In genomic region chr19:50202962-50203280, GRCh38 we compare ENCODE assay signal across 16 cellular contexts. TPM values are rescaled to one million over a fixed set of nuclear protein-coding genes. Genes with fewer than 3 reads are reported as not detected.
DNase-seq lines count a peak whose midpoint lies in the region; ATAC-seq and TF ChIP-seq lines count a peak whose summit lies in the region.
"Had no signal": no experiment of that assay in that cellular context is flagged by ENCODE, and none has a peak within 500 bp of the region (broad histone marks: within the 10 kb centered on the region; RNA-seq: fewer than 3 reads in every experiment).

No MANE protein-coding gene starts in this region.

- peaks cover 17% of the 10 kb centered on the region for H3F3A ChIP-seq in neural progenitor cell (ENCODE audit: low read depth)

- H3K9ac ChIP-seq in endodermal cell (ENCODE audit: extremely low read depth, low read length, poor library complexity, severe bottlenecking) (no peak overlapping the region), neural progenitor cell (no peak overlapping the region)

- H2AFZ ChIP-seq in neural progenitor cell (replicated peaks) = no peak overlapping the region

- H3K4me3 ChIP-seq in RWPE2 (ENCODE audit: severe bottlenecking) (peak overlapping the region; percentile 6), endodermal cell (ENCODE audit: low read length) (no peak overlapping the region), neural progenitor cell (peak overlapping the region; percentile 54), thoracic aorta (peak overlapping the region; percentile 73)
- H3K4me3 ChIP-seq: GM12878 had no signal

- H3K4me1 Mint-ChIP-seq in endodermal cell (peaks cover 3% of the 10 kb centered on the region), neural progenitor cell (peaks cover 18% of the 10 kb centered on the region)
- H3K4me1 Mint-ChIP-seq: memory B cell had no signal

- ATAC-seq in RWPE2 (ENCODE audit: low read depth) = no peak; the same call in 2 of the 3 replicates
- ATAC-seq in thoracic aorta (ENCODE audit: insufficient number of reproducible peaks, low FRiP score, low read depth) = no peak
- no peak for ATAC-seq in HG03565 (IDR thresholded peaks at IDR 0.05; ENCODE audit: unreplicated experiment)
- no peak for ATAC-seq in HG02973 (IDR thresholded peaks at IDR 0.05; ENCODE audit: unreplicated experiment)
- ATAC-seq: GM12878 had no signal

- H3K36me3 ChIP-seq in RWPE2 (ENCODE audit: low read depth) (no peaks in the 10 kb centered on the region), endodermal cell (ENCODE audit: control insufficient read depth, insufficient read depth, low read length) (no peaks in the 10 kb centered on the region), neural progenitor cell (no peaks in the 10 kb centered on the region), thoracic aorta (no peaks in the 10 kb centered on the region)

- H3K27ac ChIP-seq in RWPE2 (ENCODE audit: poor library complexity, severe bottlenecking) = no peak overlapping the region
- H3K27ac ChIP-seq in endodermal cell (ENCODE audit: low read depth, low read length) = no peak overlapping the region
- no peak overlapping the region for H3K27ac ChIP-seq in neural progenitor cell
- no peak overlapping the region for H3K27ac ChIP-seq in thoracic aorta
- H3K27ac ChIP-seq: epithelial cell of prostate had no signal

- H3K27me3 Mint-ChIP-seq in endodermal cell (ENCODE audit: insufficient read depth) (peaks cover 42% of the 10 kb centered on the region), neural progenitor cell (ENCODE audit: insufficient read depth, low read depth) (peaks cover 37% of the 10 kb centered on the region)

- H3K27ac Mint-ChIP-seq in endodermal cell = no peak overlapping the region
- H3K27ac Mint-ChIP-seq in neural progenitor cell = no peak overlapping the region
- H3K27ac Mint-ChIP-seq: CD4-positive, CD25-positive, alpha-beta regulatory T cell; memory B cell had no signal

- no peak for TF ChIP-seq CTCF in RWPE2 (IDR thresholded peaks at IDR 0.05; ENCODE audit: poor library complexity, severe bottlenecking)
- TF ChIP-seq CTCF in endodermal cell (conservative IDR thresholded peaks at IDR 0.05) = no peak
- TF ChIP-seq CTCF in neural progenitor cell (IDR thresholded peaks at IDR 0.05) = no peak
- peak; percentile 6 for TF ChIP-seq CTCF in thoracic aorta (IDR thresholded peaks at IDR 0.05)

- H3K36me3 Mint-ChIP-seq in endodermal cell (ENCODE audit: low read depth) (no peaks in the 10 kb centered on the region), neural progenitor cell (no peaks in the 10 kb centered on the region)
- H3K36me3 Mint-ChIP-seq: CD4-positive, CD25-positive, alpha-beta regulatory T cell; memory B cell had no signal

- peaks cover 6% of the 10 kb centered on the region for H4K20me1 ChIP-seq in neural progenitor cell (ENCODE audit: low read depth)

- H3K9me3 Mint-ChIP-seq in endodermal cell (no peaks in the 10 kb centered on the region), neural progenitor cell (no peaks in the 10 kb centered on the region)
- H3K9me3 Mint-ChIP-seq: memory B cell had no signal

- H3K4me3 Mint-ChIP-seq in endodermal cell = peak overlapping the region; percentile 57
- peak overlapping the region; percentile 69 for H3K4me3 Mint-ChIP-seq in neural progenitor cell
- H3K4me3 Mint-ChIP-seq: CD4-positive, CD25-positive, alpha-beta regulatory T cell; memory B cell had no signal

- no peaks in the 10 kb centered on the region for H3K9me3 ChIP-seq in RWPE2 (ENCODE audit: severe bottlenecking)
- H3K9me3 ChIP-seq in endodermal cell (ENCODE audit: control insufficient read depth, low read length) = peaks cover 7% of the 10 kb centered on the region
- H3K9me3 ChIP-seq in neural progenitor cell (ENCODE audit: low read depth) = no peaks in the 10 kb centered on the region
- H3K9me3 ChIP-seq in thoracic aorta = no peaks in the 10 kb centered on the region

- H3K4me1 ChIP-seq in RWPE2 (ENCODE audit: insufficient read depth, poor library complexity, severe bottlenecking) (no peaks in the 10 kb centered on the region), endodermal cell (ENCODE audit: control insufficient read depth, insufficient read depth, low read length) (no peaks in the 10 kb centered on the region), neural progenitor cell (peaks cover 5% of the 10 kb centered on the region), thoracic aorta (ENCODE audit: control insufficient read depth in 1 of 2, low read depth in 2 of 2) (peaks cover 6 to 38% of the 10 kb centered on the region in 2 donors)

- DNase-seq in RWPE2 (ENCODE audit: low spot score) = no peak
- DNase-seq in endodermal cell = no peak
- DNase-seq in neural progenitor cell (ENCODE audit: low spot score) = no peak
- DNase-seq in thoracic aorta (ENCODE audit: low spot score) = no peak
- no peak for DNase-seq in mesenteric fat pad (ENCODE audit: low spot score)
- DNase-seq: CD4-positive, CD25-positive, alpha-beta regulatory T cell; central memory CD4-positive, alpha-beta T cell; MV-4-11 had no signal

- no peaks in the 10 kb centered on the region for H3K79me2 ChIP-seq in neural progenitor cell (ENCODE audit: low read depth)

- H3K27me3 ChIP-seq in RWPE2 (ENCODE audit: insufficient read depth, poor library complexity, severe bottlenecking) (peaks cover 21% of the 10 kb centered on the region), endodermal cell (ENCODE audit: control insufficient read depth, insufficient read depth, low read length, poor library complexity, severe bottlenecking) (peaks cover 21% of the 10 kb centered on the region), neural progenitor cell (peaks cover 75% of the 10 kb centered on the region), thoracic aorta (replicated peaks; ENCODE audit: insufficient read depth) (no peaks in the 10 kb centered on the region)

- H3K4me2 ChIP-seq in neural progenitor cell = peak overlapping the region; percentile 79

- 59 to 81% methylated on average over 12 to 16 of the region's 18 CpGs for WGBS in endodermal cell (ENCODE audit: insufficient coverage in 1 of 2, insufficient read length in 1 of 2), 2 experiments

RNA-seq across cellular contexts. Expression of gene MYH14, which starts 0.5 kb away (rescaled TPM):
- total RNA-seq in endodermal cell (10 to 100 TPM; 12.8 to 16.7 TPM), neural progenitor cell (ENCODE audit: low replicate concordance) (1.6 and 6.7 TPM in 2 replicates), thoracic aorta (10 to 100 TPM in 1 of 2 donors, 1 to 10 TPM in 1; 2.6 to 11.1 TPM), mesenteric fat pad (26.4 TPM)
- polyA plus RNA-seq in endodermal cell (2013, experiment 1 of 2) = 1.1 TPM
- 0.99 TPM for polyA plus RNA-seq in endodermal cell (2013, experiment 2 of 2)
- total RNA-seq: CD4-positive, CD25-positive, alpha-beta regulatory T cell; OCI-LY7; osteoblast had no signal
- polyA plus RNA-seq: CD4-positive, CD25-positive, alpha-beta regulatory T cell had no signal

RNA-seq across cellular contexts. Expression of gene IZUMO2, which starts 39.8 kb away (rescaled TPM):
- total RNA-seq in endodermal cell (not detected), neural progenitor cell (ENCODE audit: low replicate concordance) (not detected in 2 replicates), thoracic aorta (not detected), mesenteric fat pad (not detected)
- not detected for polyA plus RNA-seq in endodermal cell (2013, experiment 1 of 2)
- not detected for polyA plus RNA-seq in endodermal cell (2013, experiment 2 of 2)
- total RNA-seq: CD4-positive, CD25-positive, alpha-beta regulatory T cell; Daoy; GM12878; OCI-LY7; osteoblast had no signal
- polyA plus RNA-seq: CD4-positive, CD25-positive, alpha-beta regulatory T cell; GM12878 had no signal
